Comparison of ENCODE assay signal across 1 cellular context in the genomic region with DNA sequence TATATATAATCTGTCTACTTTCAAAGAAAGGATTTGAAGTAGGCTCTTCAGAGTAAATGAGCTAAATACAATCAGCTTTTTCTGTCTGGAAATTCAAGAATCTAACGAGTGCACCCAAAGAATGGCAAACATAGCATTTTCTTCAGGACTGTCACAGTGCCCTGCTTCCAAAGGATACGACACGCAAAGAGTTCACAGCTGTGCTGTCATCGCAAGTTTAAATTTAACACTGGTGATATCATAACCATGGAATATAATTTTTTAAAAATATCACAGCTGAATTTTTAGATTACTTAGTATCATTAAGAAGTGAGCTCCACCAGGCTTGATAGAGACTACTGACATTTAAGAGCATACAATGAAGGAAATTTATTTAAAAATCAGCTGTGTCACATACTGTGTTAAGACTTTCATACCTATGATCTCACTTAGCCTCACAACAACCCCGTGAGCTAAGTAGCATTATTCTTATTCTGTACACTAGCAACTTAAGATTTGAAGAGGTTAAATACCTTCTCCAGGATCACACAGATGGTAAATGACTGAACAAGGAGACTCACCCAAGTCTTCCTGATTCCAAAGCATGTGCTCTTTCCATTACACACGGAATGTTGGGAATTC.
TF ChIP-seq lines count a peak whose summit lies in the region.

No MANE protein-coding gene starts in this region.

TF ChIP-seq in SK-N-SH, 30 proteins besides CTCF, POLR2A, EP300 and RAD21 (continued from another document):
- TF ChIP-seq ELF1 (IDR thresholded peaks at IDR 0.05) (no peak), NRF1 (IDR thresholded peaks at IDR 0.05; ENCODE audit: low read depth, low read length) (no peak)
- TF ChIP-seq, protein P1, sequence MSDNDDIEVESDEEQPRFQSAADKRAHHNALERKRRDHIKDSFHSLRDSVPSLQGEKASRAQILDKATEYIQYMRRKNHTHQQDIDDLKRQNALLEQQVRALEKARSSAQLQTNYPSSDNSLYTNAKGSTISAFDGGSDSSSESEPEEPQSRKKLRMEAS (IDR thresholded peaks at IDR 0.05; ENCODE audit: low read depth) = 0 out of 2 replicates have a peak, but pooled peaks have one; percentile 32
